ENCODE assay signal across 8 cellular contexts in the genomic region with DNA sequence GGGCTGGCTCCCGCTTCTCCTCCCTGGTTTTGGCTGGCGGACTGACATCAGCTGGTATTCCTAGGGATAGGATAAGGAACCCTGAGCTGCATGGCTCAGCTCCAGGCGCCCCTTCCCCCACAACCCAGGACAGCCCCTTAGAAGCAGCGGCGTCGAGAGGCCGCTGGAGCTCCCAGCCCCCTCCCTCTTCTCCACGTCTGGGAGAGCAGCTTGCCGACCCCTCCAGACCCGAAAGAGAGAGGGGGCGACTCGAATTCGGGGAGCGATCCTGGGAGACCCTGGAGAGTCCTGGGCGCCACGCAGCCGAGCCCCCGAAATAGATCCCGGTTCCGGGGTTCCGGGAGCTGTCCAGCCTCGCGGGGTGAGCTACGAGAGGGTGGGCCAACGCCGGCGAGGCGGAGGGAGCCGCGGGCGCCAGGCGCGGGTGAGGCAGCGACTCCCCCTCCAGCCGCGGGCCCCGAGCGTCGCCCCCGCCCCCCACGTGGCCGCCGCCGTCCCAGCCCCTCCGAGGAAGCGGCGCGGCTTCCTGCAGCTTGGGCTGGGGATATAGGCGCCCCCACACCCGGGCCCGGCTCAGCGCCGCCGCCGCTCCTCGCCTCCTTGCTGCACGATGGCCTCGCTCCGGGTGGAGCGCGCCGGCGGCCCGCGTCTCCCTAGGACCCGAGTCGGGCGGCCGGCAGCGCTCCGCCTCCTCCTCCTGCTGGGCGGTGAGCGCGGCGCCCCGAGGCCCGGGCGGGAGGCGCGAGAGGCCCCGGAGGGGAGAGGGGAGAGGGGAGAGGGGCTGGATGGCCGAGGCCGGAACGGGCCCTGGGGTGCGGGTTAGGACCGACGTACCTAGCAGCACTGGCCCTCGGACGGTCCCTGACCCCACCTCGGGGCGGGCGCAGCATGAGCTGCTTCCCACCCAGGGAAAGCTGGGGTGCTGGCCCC. TPM values are rescaled to one million over a fixed set of nuclear protein-coding genes. Genes with fewer than 3 reads are reported as not detected.
DNase-seq lines count a peak whose midpoint lies in the region; ATAC-seq and TF ChIP-seq lines count a peak whose summit lies in the region.

RAMP2 (plus strand) TSS at position 576 of the 930 bp plus-strand sequence; CDS start at position 611, 35 bp downstream.

- H3K27me3 Mint-ChIP-seq in MCF 10A (ENCODE audit: insufficient read depth, unreplicated experiment) (peaks cover 20% of the 10 kb centered on the region), progenitor cell of endocrine pancreas (peaks cover 51% of the 10 kb centered on the region)
- H3K27me3 Mint-ChIP-seq in activated T-helper 1 cell treated with anti-CD3 and anti-CD28 coated beads, Interleukin-12 subunit alpha, Interleukin-12 subunit beta, Interleukin-2, Interleukin-4 antibody, amounts not matched to agents 30 ng/mL and 10 ng/mL and 1 ng/mL, durations not matched to agents 14 hours and 24 hours and 36 hours (ENCODE audit: insufficient read depth), result peaks cover 55% of the 10 kb centered on the region

- H3K4me3 ChIP-seq in breast epithelium, result peak within 1 kb of the TSS; percentile 62 to 81 (median 71)
- H3K4me3 ChIP-seq in heart left ventricle, result peak within 1 kb of the TSS; percentile 44 to 92 (median 70)

- no peak within 1 kb of the TSS for H3K4me3 Mint-ChIP-seq in MCF 10A (ENCODE audit: unreplicated experiment)
- peak within 1 kb of the TSS; percentile 54 for H3K4me3 Mint-ChIP-seq in activated T-helper 1 cell treated with anti-CD3 and anti-CD28 coated beads, Interleukin-12 subunit alpha, Interleukin-12 subunit beta, Interleukin-2, Interleukin-4 antibody, amounts not matched to agents 30 ng/mL and 10 ng/mL and 1 ng/mL, durations not matched to agents 14 hours and 24 hours and 36 hours
- H3K4me3 Mint-ChIP-seq in progenitor cell of endocrine pancreas (ENCODE audit: low read depth), result peak within 1 kb of the TSS; percentile 61

- no peaks in the 10 kb centered on the region for H3K9me3 ChIP-seq in breast epithelium
- no peaks in the 10 kb centered on the region for H3K9me3 ChIP-seq in heart left ventricle

- no peak for TF ChIP-seq POLR2A in breast epithelium (IDR thresholded peaks at IDR 0.05)
- peak in 1 of 2 donors; percentile 45 for TF ChIP-seq POLR2A in heart left ventricle (IDR thresholded peaks at IDR 0.05)

- peak in 3 of 4 donors; percentile 12 to 56 (median 52) for ATAC-seq in heart left ventricle

- H3K9me3 Mint-ChIP-seq in MCF 10A (ENCODE audit: unreplicated experiment), result no peaks in the 10 kb centered on the region
- H3K9me3 Mint-ChIP-seq in activated T-helper 1 cell treated with anti-CD3 and anti-CD28 coated beads, Interleukin-12 subunit alpha, Interleukin-12 subunit beta, Interleukin-2, Interleukin-4 antibody, amounts not matched to agents 30 ng/mL and 10 ng/mL and 1 ng/mL, durations not matched to agents 14 hours and 24 hours and 36 hours, result no peaks in the 10 kb centered on the region
- H3K9me3 Mint-ChIP-seq in progenitor cell of endocrine pancreas (ENCODE audit: low read depth), result no peaks in the 10 kb centered on the region

- WGBS in heart left ventricle, 4 donors, result 2 to 14% (median 3%) methylated on average over 10 to 92 of the region's 92 CpGs

- H3K4me1 Mint-ChIP-seq in MCF 10A (ENCODE audit: insufficient read depth, unreplicated experiment), result peaks cover 5% of the 10 kb centered on the region
- H3K4me1 Mint-ChIP-seq in activated T-helper 1 cell treated with anti-CD3 and anti-CD28 coated beads, Interleukin-12 subunit alpha, Interleukin-12 subunit beta, Interleukin-2, Interleukin-4 antibody, amounts not matched to agents 30 ng/mL and 10 ng/mL and 1 ng/mL, durations not matched to agents 14 hours and 24 hours and 36 hours (ENCODE audit: low read depth), result peaks cover 6% of the 10 kb centered on the region
- H3K4me1 Mint-ChIP-seq in progenitor cell of endocrine pancreas (ENCODE audit: low read depth), result peaks cover 2% of the 10 kb centered on the region

- H3K4me1 ChIP-seq in breast epithelium (no peaks in the 10 kb centered on the region), heart left ventricle (peaks cover 3 to 36% (median 16%) of the 10 kb centered on the region in 12 donors)

- H3K27ac ChIP-seq in breast epithelium, result peak within 1 kb of the TSS; percentile 68 to 72
- H3K27ac ChIP-seq in heart left ventricle, result peak within 1 kb of the TSS; percentile 78 to 98 (median 90)

- H3K27ac Mint-ChIP-seq in MCF 10A (ENCODE audit: low read depth, unreplicated experiment) (no peak within 1 kb of the TSS), progenitor cell of endocrine pancreas (no peak within 1 kb of the TSS)
- no peak within 1 kb of the TSS for H3K27ac Mint-ChIP-seq in activated T-helper 1 cell treated with anti-CD3 and anti-CD28 coated beads, Interleukin-12 subunit alpha, Interleukin-12 subunit beta, Interleukin-2, Interleukin-4 antibody, amounts not matched to agents 30 ng/mL and 10 ng/mL and 1 ng/mL, durations not matched to agents 14 hours and 24 hours and 36 hours

- intact Hi-C loops in breast epithelium (cut with DNase I; ENCODE audit: low total_unique reads) (no loop called here), MCF 10A (cut with micrococcal nuclease) (no loop called here), heart left ventricle (cut with DNase I) (loop anchor here in 6 of 10 donors (5.0 to 10.0 kb wide), 6 partner anchors 39 to 186 kb away; partner anchors contain the start of genes PSMC3IP (in 3 of the 6), RETREG3 (in 1 of the 6) and TUBG1 (in 1 of the 6))
- intact Hi-C loops in activated T-helper 1 cell treated with anti-CD3 and anti-CD28 coated beads, Interleukin-12 subunit alpha, Interleukin-12 subunit beta, Interleukin-2, Interleukin-4 antibody, amounts not matched to agents 30 ng/mL and 10 ng/mL and 1 ng/mL, durations not matched to agents 14 hours and 24 hours and 36 hours (cut with micrococcal nuclease), result no loop called here

- no peak for DNase-seq in breast epithelium (ENCODE audit: low spot score in 2 of 2)
- no peak for DNase-seq in MCF 10A (ENCODE audit: unreplicated experiment)
- DNase-seq in activated T-helper 1 cell treated with anti-CD3 and anti-CD28 coated beads, Interleukin-12 subunit alpha, Interleukin-12 subunit beta, Interleukin-2, Interleukin-4 antibody, amounts not matched to agents 30 ng/mL and 10 ng/mL and 1 ng/mL, durations not matched to agents 14 hours and 24 hours and 36 hours (ENCODE audit: low spot score), result no peak
- peak in 3 of 5 donors; percentile 58 to 63 (median 60) for DNase-seq in heart left ventricle
- DNase-seq in progenitor cell of endocrine pancreas (ENCODE audit: low spot score, unreplicated experiment), result no peak
- DNase-seq in activated effector memory CD4-positive, alpha-beta T cell treated with Interleukin-2 at 50 U/mL for 16 hours, result no peak
- DNase-seq in medulla oblongata (ENCODE audit: extremely low spot score), result no peak
- DNase-seq in T-helper 9 cell, result no peak

- no peak for TF ChIP-seq CTCF in breast epithelium (IDR thresholded peaks at IDR 0.05)
- no peak for TF ChIP-seq CTCF in MCF 10A (IDR thresholded peaks at IDR 0.05; ENCODE audit: unreplicated experiment)
- TF ChIP-seq CTCF in heart left ventricle (IDR thresholded peaks at IDR 0.05), result no peak
- TF ChIP-seq CTCF in progenitor cell of endocrine pancreas (IDR thresholded peaks at IDR 0.05; ENCODE audit: unreplicated experiment), result no peak

- BruUV-seq in MCF 10A (replicated peaks; lab: Mats Ljungman, UMichigan), result no TSS peak

- H3K27me3 ChIP-seq in breast epithelium, result no peaks in the 10 kb centered on the region
- peaks cover 0 to 27% (median 2%) of the 10 kb centered on the region in 9 donors for H3K27me3 ChIP-seq in heart left ventricle

- no peaks in the 10 kb centered on the region for H3K36me3 Mint-ChIP-seq in MCF 10A (ENCODE audit: insufficient read depth, unreplicated experiment)
- H3K36me3 Mint-ChIP-seq in activated T-helper 1 cell treated with anti-CD3 and anti-CD28 coated beads, Interleukin-12 subunit alpha, Interleukin-12 subunit beta, Interleukin-2, Interleukin-4 antibody, amounts not matched to agents 30 ng/mL and 10 ng/mL and 1 ng/mL, durations not matched to agents 14 hours and 24 hours and 36 hours (ENCODE audit: low read depth), result no peaks in the 10 kb centered on the region
- H3K36me3 Mint-ChIP-seq in progenitor cell of endocrine pancreas (ENCODE audit: insufficient read depth), result no peaks in the 10 kb centered on the region

- CTCF ChIA-PET in MCF 10A (lab: Yijun Ruan, JAX), result interaction anchor here (0.8 to 1.4 kb wide), 5 partner anchors 10 to 231 kb away, joined by 3 to 12 read pairs (median 5); partner anchors contain the start of gene PSMC3IP

- POLR2A ChIA-PET in MCF 10A (lab: Yijun Ruan, JAX), result interaction anchor here (1.0 kb wide), 2 partner anchors 12 to 37 kb away, joined by 3 to 5 read pairs; partner anchors contain the start of genes COA3 and VPS25

- H3K36me3 ChIP-seq in breast epithelium (no peaks in the 10 kb centered on the region), heart left ventricle (no peaks in the 10 kb centered on the region)

RNA-seq across cellular contexts. Expression of gene RAMP2, which starts in this region (rescaled TPM):
- total RNA-seq in breast epithelium (100 to 1,000 TPM in 1 of 3 donors, 10 to 100 TPM in 2; 17.9 to 245 (median 29.5) TPM), MCF 10A (2022) (not detected in 2 replicates), heart left ventricle (10 to 100 TPM; 31.2 to 58.3 (median 39.7) TPM), progenitor cell of endocrine pancreas (4.3 and 4.4 TPM in 2 replicates)
- total RNA-seq in activated T-helper 1 cell treated with anti-CD3 and anti-CD28 coated beads, Interleukin-12 subunit alpha, Interleukin-12 subunit beta, Interleukin-2, Interleukin-4 antibody, amounts not matched to agents 30 ng/mL and 10 ng/mL and 1 ng/mL, durations not matched to agents 14 hours and 24 hours and 36 hours, result not detected in 2 replicates
- polyA plus RNA-seq in heart left ventricle, result 10 to 100 TPM; 33.1 to 82.0 TPM

Comparison
In these comparisons a context has a peak if more than half of its experiments do, and no peak if none do; other contexts are left out.
1. DNase-seq: peak in heart left ventricle (3 of 5); none in breast epithelium (0 of 2), MCF 10A (single experiment), activated T-helper 1 cell treated with anti-CD3 and anti-CD28 coated beads, Interleukin-12 subunit alpha, Interleukin-12 subunit beta, Interleukin-2, Interleukin-4 antibody, amounts not matched to agents 30 ng/mL and 10 ng/mL and 1 ng/mL, durations not matched to agents 14 hours and 24 hours and 36 hours (single experiment), progenitor cell of endocrine pancreas (single experiment), activated effector memory CD4-positive, alpha-beta T cell treated with Interleukin-2 at 50 U/mL for 16 hours (single experiment), medulla oblongata (single experiment) and T-helper 9 cell (single experiment).
2. intact Hi-C loops: an anchor here in heart left ventricle (5.0 to 10.0 kb wide); none called in breast epithelium, MCF 10A and activated T-helper 1 cell treated with anti-CD3 and anti-CD28 coated beads, Interleukin-12 subunit alpha, Interleukin-12 subunit beta, Interleukin-2, Interleukin-4 antibody, amounts not matched to agents 30 ng/mL and 10 ng/mL and 1 ng/mL, durations not matched to agents 14 hours and 24 hours and 36 hours.